15 cellular contexts compared by ENCODE assay signal in the genomic region with DNA sequence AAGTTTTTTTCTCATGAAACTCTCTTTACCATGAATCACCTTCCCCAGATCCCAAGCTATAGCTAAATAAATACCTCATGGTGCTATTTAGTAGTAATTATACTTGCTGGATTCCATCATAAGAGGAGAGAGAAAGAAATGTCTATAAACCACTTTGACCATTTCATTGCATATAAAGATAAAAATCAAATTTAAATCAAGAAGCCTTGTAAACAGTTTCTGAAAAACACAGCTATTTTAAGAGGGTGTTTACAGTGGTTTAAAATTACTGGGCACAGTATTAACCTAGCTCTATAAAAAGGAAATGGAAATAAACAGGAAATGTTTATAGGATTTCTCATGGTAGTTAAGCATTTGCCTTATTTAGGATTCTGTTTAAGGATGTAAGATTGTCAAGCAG.
DNase-seq lines count a peak whose midpoint lies in the region; ATAC-seq, FAIRE-seq and TF ChIP-seq lines count a peak whose summit lies in the region.
"Had no signal": no experiment of that assay in that cellular context is flagged by ENCODE, and none has a peak within 500 bp of the region (broad histone marks: within the 10 kb centered on the region; RNA-seq: fewer than 3 reads in every experiment).

No MANE protein-coding gene starts in this region.

- no peak overlapping the region for H3K14ac ChIP-seq in H1 (ENCODE audit: insufficient read length)

- H3K27ac ChIP-seq in GM23338 (ENCODE audit: low read depth) (no peak overlapping the region; the same call in 1 of the 2 replicates), HUES6 (ENCODE audit: low read depth, low read length) (peak overlapping the region; percentile 22; the same call in 1 of the 2 replicates), H1 (ENCODE audit: low read depth, low read length) (no peak overlapping the region)
- H3K27ac ChIP-seq: BLaER1 treated with 17β-estradiol and CSF1 and Interleukin-3, amounts not matched to agents 10 nM and 100 nM had no signal

- no peaks in the 10 kb centered on the region for H3K79me1 ChIP-seq in H1 (ENCODE audit: low read depth, low read length)

- no peaks in the 10 kb centered on the region for H3K9me2 ChIP-seq in GM23338 (ENCODE audit: insufficient read depth)

- H3K36me3 Mint-ChIP-seq in GM23338 (ENCODE audit: low read depth): no peaks in the 10 kb centered on the region; the same call in 2 of the 3 replicates
- H3K36me3 Mint-ChIP-seq: CD4-positive, CD25-positive, alpha-beta regulatory T cell had no signal

- no peak for TF ChIP-seq EP300 in H1 (IDR thresholded peaks at IDR 0.05; ENCODE audit: borderline replicate concordance in 1 of 2, low read depth in 2 of 2, low read length in 2 of 2)

- no peak for ATAC-seq in GM23338
- ATAC-seq: HepG2 had no signal

- no peak overlapping the region for H3K4me3 Mint-ChIP-seq in GM23338
- H3K4me3 Mint-ChIP-seq: CD4-positive, CD25-positive, alpha-beta regulatory T cell had no signal

- no peak for TF ChIP-seq RAD21 in H1 (IDR thresholded peaks at IDR 0.05 in 1 of 2, conservative IDR thresholded peaks at IDR 0.05 in 1 of 2; ENCODE audit: low read depth in 2 of 2, low read length in 2 of 2)

- peak overlapping the region; percentile 57 for H4K5ac ChIP-seq in H1 (ENCODE audit: insufficient read length, low read depth, low read length)

- H3K4me2 ChIP-seq in GM23338 (peak overlapping the region; percentile 41), H1 (ENCODE audit: insufficient read depth in 1 of 2, low read depth in 2 of 2, low read length in 2 of 2) (no peak overlapping the region)
- H3K4me2 ChIP-seq: BLaER1 treated with 17β-estradiol and CSF1 and Interleukin-3, amounts not matched to agents 10 nM and 100 nM had no signal

- H2BK120ac ChIP-seq in H1 (replicated peaks; ENCODE audit: low read depth, low read length): no peak overlapping the region

- H3K9me3 ChIP-seq in HUES6 (ENCODE audit: control insufficient read depth, insufficient read depth, low read depth, low read length) (no peaks in the 10 kb centered on the region), H1 (ENCODE audit: insufficient read depth in 2 of 2, low read depth in 1 of 2, low read length in 1 of 2) (no peaks in the 10 kb centered on the region)
- H3K9me3 ChIP-seq: BLaER1 treated with 17β-estradiol and CSF1 and Interleukin-3, amounts not matched to agents 10 nM and 100 nM had no signal

- no peak for TF ChIP-seq POLR2A in H1 (IDR thresholded peaks at IDR 0.05; ENCODE audit: control extremely low read depth in 1 of 2, low read depth in 2 of 2, low read length in 2 of 2)
- no peak for TF ChIP-seq POLR2A in H54 (IDR thresholded peaks at IDR 0.05; ENCODE audit: low read depth, low read length)

- no peak overlapping the region for H4K8ac ChIP-seq in H1 (ENCODE audit: extremely low read depth, insufficient read depth, low read length)

- no peaks in the 10 kb centered on the region for H3K23me2 ChIP-seq in H1 (ENCODE audit: low read depth, low read length)

- CTCF ChIA-PET in H1 (lab: Charles Lee; ENCODE audit: partially characterized antibody): interaction anchor here (0.5 to 1.6 kb wide), 8 partner anchors 8 to 572 kb away, joined by 3 to 7 read pairs (median 3); no protein-coding TSS in a partner anchor

- H2BK12ac ChIP-seq in H1 (ENCODE audit: low read depth, low read length): no peak overlapping the region

- H2BK20ac ChIP-seq in H1 (ENCODE audit: low read length): no peak overlapping the region

- no peak overlapping the region for H3K9ac ChIP-seq in HUES6 (ENCODE audit: low read length)
- H3K9ac ChIP-seq in H1 (replicated peaks in 1 of 4; ENCODE audit: extremely low read depth in 1 of 4, low read depth in 3 of 4, low read length in 3 of 4): no peak overlapping the region
- H3K9ac ChIP-seq: BLaER1 treated with 17β-estradiol and CSF1 and Interleukin-3, amounts not matched to agents 10 nM and 100 nM had no signal

- H3K56ac ChIP-seq in H1 (replicated peaks; ENCODE audit: insufficient read length, low read depth, low read length): no peak overlapping the region

- FAIRE-seq in H1 (lab: Jason Lieb, UNC) (no peak), H54 (lab: Jason Lieb, UNC) (no peak)
- FAIRE-seq: GM18507, HepG2 had no signal

- TF ChIP-seq CTCF in GM23338 (conservative IDR thresholded peaks at IDR 0.05; ENCODE audit: low read depth in 2 of 2): no peak
- no peak for TF ChIP-seq CTCF in H1 (IDR thresholded peaks at IDR 0.05; ENCODE audit: control extremely low read depth in 1 of 3, insufficient read depth in 1 of 3, low read depth in 1 of 3, low read length in 3 of 3)
- no peak for TF ChIP-seq CTCF in foreskin fibroblast (IDR thresholded peaks at IDR 0.05; ENCODE audit: low read depth, low read length)

- H3K4me3 ChIP-seq in GM23338 (no peak overlapping the region), HUES6 (ENCODE audit: low read depth, low read length) (no peak overlapping the region), H1 (ENCODE audit: extremely low read depth in 1 of 4, insufficient read depth in 2 of 4, low read depth in 3 of 4, low read length in 4 of 4) (no peak overlapping the region; a peak in 1 of 8 replicates), foreskin fibroblast (ENCODE audit: low read depth in 1 of 2, low read length in 2 of 2) (no peak overlapping the region)
- H3K4me3 ChIP-seq: BLaER1 treated with 17β-estradiol and CSF1 and Interleukin-3, amounts not matched to agents 10 nM and 100 nM had no signal

- no peaks in the 10 kb centered on the region for H3K27me3 ChIP-seq in GM23338 (ENCODE audit: insufficient read depth)
- no peaks in the 10 kb centered on the region for H3K27me3 ChIP-seq in HUES6 (ENCODE audit: control insufficient read depth, insufficient read depth, low read length)
- no peaks in the 10 kb centered on the region for H3K27me3 ChIP-seq in H1 (replicated peaks in 1 of 4; ENCODE audit: control insufficient read depth in 3 of 4, extremely low read depth in 1 of 4, insufficient read depth in 3 of 4, low read length in 3 of 4)
- H3K27me3 ChIP-seq: BLaER1 treated with 17β-estradiol and CSF1 and Interleukin-3, amounts not matched to agents 10 nM and 100 nM had no signal

- H4K91ac ChIP-seq in H1 (replicated peaks; ENCODE audit: insufficient read length, low read length): no peak overlapping the region

- H3K4ac ChIP-seq in H1 (replicated peaks; ENCODE audit: insufficient read length, low read depth, low read length): no peak overlapping the region

- no peak overlapping the region for H2AK5ac ChIP-seq in H1 (ENCODE audit: low read depth, low read length)

- H3K4me1 Mint-ChIP-seq in GM23338: peaks cover 62% of the 10 kb centered on the region
- H3K4me1 Mint-ChIP-seq: CD4-positive, CD25-positive, alpha-beta regulatory T cell had no signal

- no peaks in the 10 kb centered on the region for H3K79me2 ChIP-seq in GM23338 (replicated peaks; ENCODE audit: insufficient read depth)
- H3K79me2 ChIP-seq in H1 (ENCODE audit: control insufficient read depth in 1 of 2, insufficient read depth in 2 of 2, low read length in 2 of 2): no peaks in the 10 kb centered on the region

- peak overlapping the region; percentile 30; the same call in 1 of the 2 replicates for H3K27ac Mint-ChIP-seq in GM23338
- H3K27ac Mint-ChIP-seq: CD4-positive, CD25-positive, alpha-beta regulatory T cell had no signal

- no peak overlapping the region; the same call in 1 of the 2 replicates for H3K18ac ChIP-seq in H1 (ENCODE audit: extremely low read depth, low read length)

- no peaks in the 10 kb centered on the region for H4K20me1 ChIP-seq in GM23338 (replicated peaks; ENCODE audit: insufficient read depth)
- H4K20me1 ChIP-seq in H1 (replicated peaks in 1 of 2; ENCODE audit: control insufficient read depth in 1 of 2, insufficient read depth in 2 of 2, low read length in 2 of 2): no peaks in the 10 kb centered on the region
- H4K20me1 ChIP-seq: BLaER1 treated with 17β-estradiol and CSF1 and Interleukin-3, amounts not matched to agents 10 nM and 100 nM had no signal

- no peaks in the 10 kb centered on the region for H3K27me3 Mint-ChIP-seq in GM23338 (ENCODE audit: insufficient read depth, low read depth, poor library complexity)
- H3K27me3 Mint-ChIP-seq: CD4-positive, CD25-positive, alpha-beta regulatory T cell had no signal

- no peak overlapping the region for H2BK5ac ChIP-seq in H1 (ENCODE audit: low read depth, low read length)

- no peak overlapping the region for H2AFZ ChIP-seq in GM23338
- no peak overlapping the region for H2AFZ ChIP-seq in H1 (ENCODE audit: low read length)

- H3K23ac ChIP-seq in H1 (ENCODE audit: insufficient read length): no peak overlapping the region

- peaks cover 6% of the 10 kb centered on the region; the same call in 2 of the 3 replicates for H3K9me3 Mint-ChIP-seq in GM23338

- H3F3A ChIP-seq in GM23338 (replicated peaks; ENCODE audit: low read depth): no peaks in the 10 kb centered on the region

- POLR2A ChIA-PET in H1 (lab: Charles Lee; ENCODE audit: partially characterized antibody): interaction anchor here (0.9 kb wide), 1 partner anchor 15 kb away, joined by 3 read pairs; no protein-coding TSS in a partner anchor

- H2BK15ac ChIP-seq in H1 (ENCODE audit: low read length): no peak overlapping the region

- H3K4me1 ChIP-seq in GM23338 (ENCODE audit: insufficient read depth) (peaks cover 74% of the 10 kb centered on the region), HUES6 (ENCODE audit: control insufficient read depth, insufficient read depth, low read length) (peaks cover 41% of the 10 kb centered on the region), H1 (replicated peaks in 1 of 4; ENCODE audit: control insufficient read depth in 3 of 4, insufficient read depth in 4 of 4, low read length in 3 of 4) (peaks cover 0 to 27% (median 2%) of the 10 kb centered on the region in 4 experiments; a peak in 3 of 7 replicates)
- H3K4me1 ChIP-seq: BLaER1 treated with 17β-estradiol and CSF1 and Interleukin-3, amounts not matched to agents 10 nM and 100 nM had no signal

- H3K36me3 ChIP-seq in GM23338 (ENCODE audit: insufficient read depth) (no peaks in the 10 kb centered on the region), HUES6 (ENCODE audit: control insufficient read depth, insufficient read depth, low read length) (no peaks in the 10 kb centered on the region), H1 (ENCODE audit: control insufficient read depth in 2 of 4, insufficient read depth in 4 of 4, low read length in 3 of 4) (no peaks in the 10 kb centered on the region)
- H3K36me3 ChIP-seq: BLaER1 treated with 17β-estradiol and CSF1 and Interleukin-3, amounts not matched to agents 10 nM and 100 nM had no signal

- DNase-seq in GM23338 (ENCODE audit: low spot score) (no peak), H1 (ENCODE audit: low read depth in 1 of 2, low spot score in 2 of 2) (no peak), renal cortical epithelial cell (ENCODE audit: low read depth) (peak; percentile 4), NAMALWA (ENCODE audit: low spot score) (no peak), foreskin fibroblast (no peak), H54 (ENCODE audit: insufficient read length, low spot score) (no peak)
- DNase-seq: 8988T; AML-193; CD4-positive, CD25-positive, alpha-beta regulatory T cell; DMS53; GOT3 had no signal

TF ChIP-seq in GM23338, 12 proteins besides CTCF, POLR2A, EP300 and RAD21 (continues in another document):
- no peak for TF ChIP-seq NANOG (IDR thresholded peaks at IDR 0.05; ENCODE audit: borderline replicate concordance)
- no peak for TF ChIP-seq ZNF331 (CRISPR knock-in tag; IDR thresholded peaks at IDR 0.05; ENCODE audit: low read depth)

TF ChIP-seq in H1, 55 proteins besides CTCF, POLR2A, EP300 and RAD21 (continues in another document):
- TF ChIP-seq KDM5A (IDR thresholded peaks at IDR 0.05; ENCODE audit: low read length) (no peak), SRF (IDR thresholded peaks at IDR 0.05; ENCODE audit: low read depth, low read length) (no peak), SUZ12 (IDR thresholded peaks at IDR 0.05; ENCODE audit: low read length) (no peak)
